Comparison of ENCODE assay signal across 8 cellular contexts in the genomic region with DNA sequence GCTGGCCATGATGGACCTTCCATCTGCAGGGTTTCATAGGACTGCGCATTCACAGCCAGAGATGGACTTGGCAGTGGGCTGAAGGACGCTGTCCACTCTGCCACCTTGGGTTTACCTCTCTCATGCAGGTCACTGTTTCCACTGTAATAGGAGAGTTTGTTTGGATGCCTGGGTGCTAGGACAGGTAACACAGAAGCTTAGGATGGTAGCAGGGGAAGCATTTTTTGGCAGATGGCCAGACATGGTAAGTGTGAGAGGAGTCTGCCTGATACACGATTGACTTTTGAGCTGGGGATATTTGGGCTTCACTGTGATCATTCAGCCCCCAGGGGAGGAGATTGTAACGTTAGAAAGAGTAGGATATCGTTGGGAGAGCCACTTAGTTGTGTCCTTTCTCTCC. TPM values are rescaled to one million over a fixed set of nuclear protein-coding genes. Genes with fewer than 3 reads are reported as not detected.
DNase-seq lines count a peak whose midpoint lies in the region; ATAC-seq and TF ChIP-seq lines count a peak whose summit lies in the region.

No MANE protein-coding gene starts in this region.

- ATAC-seq in GM21423 (IDR thresholded peaks at IDR 0.05; ENCODE audit: unreplicated experiment) = peak; percentile 1
- ATAC-seq in lower lobe of right lung = no peak
- ATAC-seq in HG03097 (IDR thresholded peaks at IDR 0.05; ENCODE audit: low FRiP score, unreplicated experiment) = no peak

- H3K9ac ChIP-seq in BLaER1 (peak overlapping the region; percentile 73), smooth muscle cell (ENCODE audit: low read depth) (no peak overlapping the region)

- 88% methylated on average over 5 of the region's 5 CpGs for WGBS in smooth muscle cell (ENCODE audit: low lambda C conversion rate)

- H3K79me2 ChIP-seq in smooth muscle cell (ENCODE audit: low read depth) = no peaks in the 10 kb centered on the region

- H3K36me3 Mint-ChIP-seq in activated CD4-positive, alpha-beta memory T cell treated with anti-CD3 and anti-CD28 coated beads, Interleukin-2, amount 10 ng/mL, durations not matched to agents 7 days and 5 days (ENCODE audit: low read depth) = peaks cover 3% of the 10 kb centered on the region

- H3K27ac Mint-ChIP-seq in activated CD4-positive, alpha-beta memory T cell treated with anti-CD3 and anti-CD28 coated beads, Interleukin-2, amount 10 ng/mL, durations not matched to agents 7 days and 5 days = peak overlapping the region; percentile 87

- H3K4me2 ChIP-seq in BLaER1 (peak overlapping the region; percentile 93), smooth muscle cell (no peak overlapping the region)

- H3K36me3 ChIP-seq in BLaER1 (no peaks in the 10 kb centered on the region), lower lobe of right lung (peaks cover 46% of the 10 kb centered on the region), smooth muscle cell (ENCODE audit: low read depth) (no peaks in the 10 kb centered on the region)

- H4K20me1 ChIP-seq in BLaER1 (no peaks in the 10 kb centered on the region), smooth muscle cell (ENCODE audit: low read depth) (no peaks in the 10 kb centered on the region)

- H3K9me3 ChIP-seq in BLaER1 = no peaks in the 10 kb centered on the region
- H3K9me3 ChIP-seq in lower lobe of right lung = no peaks in the 10 kb centered on the region
- H3K9me3 ChIP-seq in smooth muscle cell (replicated peaks; ENCODE audit: low read depth) = no peaks in the 10 kb centered on the region

- H3K27me3 ChIP-seq in BLaER1 (no peaks in the 10 kb centered on the region), lower lobe of right lung (ENCODE audit: low read depth) (no peaks in the 10 kb centered on the region), smooth muscle cell (ENCODE audit: low read depth) (no peaks in the 10 kb centered on the region)

- CTCF ChIA-PET in activated CD4-positive, alpha-beta memory T cell treated with anti-CD3 and anti-CD28 coated beads, Interleukin-2, amount 10 ng/mL, durations not matched to agents 7 days and 5 days (lab: Charles Lee) = interaction anchor here (0.7 to 3.7 kb wide), 8 partner anchors 11 to 425 kb away, joined by 3 to 14 read pairs (median 4); no protein-coding TSS in a partner anchor

- H3K27me3 Mint-ChIP-seq in activated CD4-positive, alpha-beta memory T cell treated with anti-CD3 and anti-CD28 coated beads, Interleukin-2, amount 10 ng/mL, durations not matched to agents 7 days and 5 days = no peaks in the 10 kb centered on the region

- no peaks in the 10 kb centered on the region for H3K9me3 Mint-ChIP-seq in activated CD4-positive, alpha-beta memory T cell treated with anti-CD3 and anti-CD28 coated beads, Interleukin-2, amount 10 ng/mL, durations not matched to agents 7 days and 5 days

- H3K27ac ChIP-seq in BLaER1 (peak overlapping the region; percentile 67), lower lobe of right lung (peak overlapping the region; percentile 70), smooth muscle cell (ENCODE audit: low read depth) (no peak overlapping the region)

- peak overlapping the region; percentile 54 for H3K4me3 Mint-ChIP-seq in activated CD4-positive, alpha-beta memory T cell treated with anti-CD3 and anti-CD28 coated beads, Interleukin-2, amount 10 ng/mL, durations not matched to agents 7 days and 5 days

- H3K4me1 Mint-ChIP-seq in activated CD4-positive, alpha-beta memory T cell treated with anti-CD3 and anti-CD28 coated beads, Interleukin-2, amount 10 ng/mL, durations not matched to agents 7 days and 5 days = peaks cover 58% of the 10 kb centered on the region

- DNase-seq in activated CD4-positive, alpha-beta memory T cell treated with anti-CD3 and anti-CD28 coated beads, Interleukin-2, amount 10 ng/mL, durations not matched to agents 7 days and 5 days = no peak
- DNase-seq in lower lobe of right lung (no peak), AG08395 (ENCODE audit: low spot score) (no peak), NCI-H1417 treated with DMSO at 0.1 percent for 48 hours (lab: John Stamatoyannopoulos, UW) (no peak), smooth muscle cell (lab: John Stamatoyannopoulos, UW; ENCODE audit: unreplicated experiment) (no peak)

- no peaks in the 10 kb centered on the region for H3F3A ChIP-seq in smooth muscle cell (ENCODE audit: low read depth)

- intact Hi-C loops in lower lobe of right lung (cut with DNase I) = no loop called here

- POLR2A ChIA-PET in activated CD4-positive, alpha-beta memory T cell treated with anti-CD3 and anti-CD28 coated beads, Interleukin-2, amount 10 ng/mL, durations not matched to agents 7 days and 5 days (lab: Charles Lee) = interaction anchor here (0.6 to 3.5 kb wide), 13 partner anchors 8 to 573 kb away, joined by 3 to 82 read pairs (median 4); partner anchors contain the start of genes COQ8A, LIN9 and PSEN2

- no peak overlapping the region for H2AFZ ChIP-seq in smooth muscle cell (ENCODE audit: low read depth)

- H3K4me3 ChIP-seq in BLaER1 (peak overlapping the region; percentile 30; the same call in 1 of the 2 replicates), lower lobe of right lung (peak overlapping the region; percentile 36), smooth muscle cell (no peak overlapping the region)

- H3K4me1 ChIP-seq in BLaER1 (peaks cover 70% of the 10 kb centered on the region), lower lobe of right lung (peaks cover 42% of the 10 kb centered on the region), smooth muscle cell (ENCODE audit: low read depth) (no peaks in the 10 kb centered on the region)

- TF ChIP-seq CTCF in lower lobe of right lung (IDR thresholded peaks at IDR 0.05) = no peak
- no peak for TF ChIP-seq CTCF in smooth muscle cell (IDR thresholded peaks at IDR 0.05; ENCODE audit: borderline replicate concordance, insufficient read depth, poor library complexity, severe bottlenecking)

RNA-seq across cellular contexts. Expression of gene PSEN2, which starts 11.8 kb away (rescaled TPM):
- total RNA-seq in activated CD4-positive, alpha-beta memory T cell treated with anti-CD3 and anti-CD28 coated beads, Interleukin-2, amount 10 ng/mL, durations not matched to agents 7 days and 5 days = 1 to 10 TPM; 4.5 to 4.9 TPM
- total RNA-seq in lower lobe of right lung (26.6 TPM), smooth muscle cell (5.7 and 7.8 TPM in 2 replicates)
- polyA plus RNA-seq in smooth muscle cell = 2.4 and 3.5 TPM in 2 replicates

RNA-seq across cellular contexts. Expression of gene COQ8A, which starts 57.9 kb away (rescaled TPM):
- 10 to 100 TPM; 18.1 to 18.5 TPM for total RNA-seq in activated CD4-positive, alpha-beta memory T cell treated with anti-CD3 and anti-CD28 coated beads, Interleukin-2, amount 10 ng/mL, durations not matched to agents 7 days and 5 days
- total RNA-seq in lower lobe of right lung (45.0 TPM), smooth muscle cell (3.1 and 3.4 TPM in 2 replicates)
- 3.4 and 4.2 TPM in 2 replicates for polyA plus RNA-seq in smooth muscle cell
